8 cellular contexts compared by ENCODE assay signal in the genomic region with DNA sequence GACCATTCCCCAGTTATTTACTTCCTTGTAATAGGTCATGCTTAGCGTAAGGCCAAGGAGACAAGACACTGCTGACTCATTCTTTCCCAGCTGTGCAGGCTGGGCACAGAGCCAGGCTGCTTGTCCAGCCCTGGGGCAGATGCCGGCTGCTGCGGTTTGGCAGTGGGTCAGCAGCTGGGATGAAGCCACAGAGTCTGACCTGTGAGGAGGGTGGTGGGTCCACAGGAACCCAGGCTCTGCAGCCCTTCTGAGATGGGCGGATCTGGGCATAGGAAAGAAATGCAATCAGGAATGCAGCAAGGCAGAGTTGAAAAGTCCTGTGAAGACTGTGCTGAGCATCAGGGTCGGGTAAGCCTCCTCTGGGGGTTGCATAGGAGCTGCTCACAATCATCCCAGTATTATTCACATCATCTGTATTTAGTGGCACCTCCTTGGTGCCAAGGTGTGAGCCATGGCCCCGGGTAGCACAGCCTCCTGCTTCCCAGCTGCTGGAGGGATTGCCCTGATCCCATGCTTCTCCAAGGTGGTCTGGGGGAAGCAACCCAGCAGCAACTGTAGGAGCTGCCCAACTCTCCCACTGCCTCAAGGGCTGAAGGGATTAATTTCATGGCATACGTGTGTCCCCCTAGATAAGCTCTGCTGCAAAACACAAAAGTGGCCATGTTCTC.
DNase-seq lines count a peak whose midpoint lies in the region; ATAC-seq and TF ChIP-seq lines count a peak whose summit lies in the region.

No MANE protein-coding gene starts in this region.

- POLR2A ChIA-PET in naive thymus-derived CD4-positive, alpha-beta T cell (lab: Charles Lee) = no interaction called here
- POLR2A ChIA-PET in naive thymus-derived CD8-positive, alpha-beta T cell (lab: Charles Lee) = no interaction called here

- TF ChIP-seq POLR2A in esophagus muscularis mucosa (IDR thresholded peaks at IDR 0.05; ENCODE audit: low read depth) = no peak

- no peaks in the 10 kb centered on the region for H3K36me3 ChIP-seq in esophagus muscularis mucosa
- no peaks in the 10 kb centered on the region for H3K36me3 ChIP-seq in naive thymus-derived CD4-positive, alpha-beta T cell (ENCODE audit: control insufficient read depth in 2 of 3, insufficient read depth in 3 of 3, low read length in 3 of 3)

- H3K27ac ChIP-seq in esophagus muscularis mucosa (replicated peaks in 1 of 4) = peak overlapping the region in 1 of 4 donors; percentile 17
- no peak overlapping the region for H3K27ac ChIP-seq in naive thymus-derived CD4-positive, alpha-beta T cell (ENCODE audit: low read depth, low read length)

- peaks cover 45 to 60% (median 55%) of the 10 kb centered on the region in 4 donors for H3K4me1 ChIP-seq in esophagus muscularis mucosa
- H3K4me1 ChIP-seq in naive thymus-derived CD4-positive, alpha-beta T cell (ENCODE audit: control insufficient read depth in 2 of 2, insufficient read depth in 2 of 2, low read length in 2 of 2) = no peaks in the 10 kb centered on the region

- TF ChIP-seq EP300 in esophagus muscularis mucosa (IDR thresholded peaks at IDR 0.05) = no peak

- no peak overlapping the region for H3K4me3 ChIP-seq in esophagus muscularis mucosa
- no peak overlapping the region for H3K4me3 ChIP-seq in naive thymus-derived CD4-positive, alpha-beta T cell (ENCODE audit: low read length)

- H3K27me3 Mint-ChIP-seq in naive thymus-derived CD4-positive, alpha-beta T cell = peaks cover 0 to 53% (median 5%) of the 10 kb centered on the region in 5 donors
- H3K27me3 Mint-ChIP-seq in naive thymus-derived CD8-positive, alpha-beta T cell = peaks cover 0 to 15% (median 5%) of the 10 kb centered on the region in 5 donors

- CTCF ChIA-PET in naive thymus-derived CD4-positive, alpha-beta T cell (lab: Charles Lee) = no interaction called here

- H3K36me3 Mint-ChIP-seq in naive thymus-derived CD4-positive, alpha-beta T cell = no peaks in the 10 kb centered on the region
- no peaks in the 10 kb centered on the region for H3K36me3 Mint-ChIP-seq in naive thymus-derived CD8-positive, alpha-beta T cell

- no peaks in the 10 kb centered on the region for H3K9me3 ChIP-seq in esophagus muscularis mucosa
- H3K9me3 ChIP-seq in naive thymus-derived CD4-positive, alpha-beta T cell (ENCODE audit: control insufficient read depth in 2 of 3, low read length in 3 of 3) = no peaks in the 10 kb centered on the region

- peaks cover 0 to 1% (median 0%) of the 10 kb centered on the region in 11 donors for H3K9me3 Mint-ChIP-seq in naive thymus-derived CD4-positive, alpha-beta T cell
- H3K9me3 Mint-ChIP-seq in naive thymus-derived CD8-positive, alpha-beta T cell = no peaks in the 10 kb centered on the region

- no peak for TF ChIP-seq CTCF in esophagus muscularis mucosa (IDR thresholded peaks at IDR 0.05)

- H3K4me1 Mint-ChIP-seq in naive thymus-derived CD4-positive, alpha-beta T cell = no peaks in the 10 kb centered on the region
- peaks cover 0 to 3% (median 0%) of the 10 kb centered on the region in 4 donors for H3K4me1 Mint-ChIP-seq in naive thymus-derived CD8-positive, alpha-beta T cell

- WGBS in esophagus muscularis mucosa = 19% methylated on average over 7 of the region's 7 CpGs

- DNase-seq in OCI-M1 (lab: John Stamatoyannopoulos, UW) (peak; percentile 94), esophagus muscularis mucosa (ENCODE audit: extremely low spot score) (peak; percentile 95), NCI-H1048 (lab: John Stamatoyannopoulos, UW) (no peak)
- no peak for DNase-seq in naive thymus-derived CD4-positive, alpha-beta T cell
- DNase-seq in naive thymus-derived CD8-positive, alpha-beta T cell = no peak

- intact Hi-C loops in esophagus muscularis mucosa (cut with DNase I) = no loop called here
- intact Hi-C loops in naive thymus-derived CD4-positive, alpha-beta T cell (cut with micrococcal nuclease) = no loop called here

- ATAC-seq in GM18858 (IDR thresholded peaks at IDR 0.05; ENCODE audit: unreplicated experiment) = peak; percentile 46
- peak; percentile 44 for ATAC-seq in HG02943 (IDR thresholded peaks at IDR 0.05; ENCODE audit: low read depth, unreplicated experiment)
- ATAC-seq in naive thymus-derived CD4-positive, alpha-beta T cell = peak; percentile 10
- ATAC-seq in naive thymus-derived CD8-positive, alpha-beta T cell = no peak
- no peak for ATAC-seq in HG02884 (IDR thresholded peaks at IDR 0.05; ENCODE audit: unreplicated experiment)

- no peak overlapping the region for H3K27ac Mint-ChIP-seq in naive thymus-derived CD4-positive, alpha-beta T cell
- H3K27ac Mint-ChIP-seq in naive thymus-derived CD8-positive, alpha-beta T cell = no peak overlapping the region

- H3K27me3 ChIP-seq in esophagus muscularis mucosa = no peaks in the 10 kb centered on the region
- H3K27me3 ChIP-seq in naive thymus-derived CD4-positive, alpha-beta T cell (ENCODE audit: control insufficient read depth in 2 of 2, insufficient read depth in 2 of 2, low read length in 2 of 2) = no peaks in the 10 kb centered on the region

- no peak overlapping the region for H3K4me3 Mint-ChIP-seq in naive thymus-derived CD4-positive, alpha-beta T cell
- no peak overlapping the region for H3K4me3 Mint-ChIP-seq in naive thymus-derived CD8-positive, alpha-beta T cell

Comparison
In these comparisons a context has a peak if more than half of its experiments do, and no peak if none do; other contexts are left out.
1. ATAC-seq: peak in GM18858 (single experiment), HG02943 (single experiment) and naive thymus-derived CD4-positive, alpha-beta T cell (single experiment); none in naive thymus-derived CD8-positive, alpha-beta T cell (0 of 2) and HG02884 (single experiment).
2. DNase-seq: peak in OCI-M1 (single experiment) and esophagus muscularis mucosa (single experiment); none in naive thymus-derived CD4-positive, alpha-beta T cell (0 of 9), naive thymus-derived CD8-positive, alpha-beta T cell (0 of 10) and NCI-H1048 (single experiment).